14 cellular contexts compared by ENCODE assay signal in genomic region chr14:104700747-104701215, GRCh38. TPM values are rescaled to one million over a fixed set of nuclear protein-coding genes. Genes with fewer than 3 reads are reported as not detected.
DNase-seq lines count a peak whose midpoint lies in the region; ATAC-seq and TF ChIP-seq lines count a peak whose summit lies in the region.
"Had no signal": no experiment of that assay in that cellular context is flagged by ENCODE, and none has a peak within 500 bp of the region (broad histone marks: within the 10 kb centered on the region; RNA-seq: fewer than 3 reads in every experiment).

No MANE protein-coding gene starts in this region.

- TF ChIP-seq POLR2A in heart left ventricle (IDR thresholded peaks at IDR 0.05): no peak

- H3K4me3 ChIP-seq in heart left ventricle (peak overlapping the region in 5 of 12 donors; percentile 16 to 46 (median 42)), right cardiac atrium (ENCODE audit: low read length) (no peak overlapping the region)

- H3K27ac ChIP-seq in heart left ventricle: peak overlapping the region in 10 of 12 donors; percentile 20 to 83 (median 70)
- peak overlapping the region; percentile 12 for H3K27ac ChIP-seq in right cardiac atrium (ENCODE audit: low read length)
- peak overlapping the region; percentile 99 for H3K27ac ChIP-seq in temporal lobe (ENCODE audit: low read depth, low read length)

- intact Hi-C loops in heart left ventricle (cut with DNase I) (no loop called here), Right ventricle myocardium superior (cut with DNase I) (no loop called here), right cardiac atrium (cut with DNase I) (no loop called here)

- no peak for DNase-seq in heart left ventricle
- no peak for DNase-seq in Right ventricle myocardium superior
- peak; percentile 37 for DNase-seq in UCSD-AML1 (lab: John Stamatoyannopoulos, UW; ENCODE audit: unreplicated experiment)
- no peak for DNase-seq in right cardiac atrium
- no peak for DNase-seq in stimulated activated CD4-positive, alpha-beta T cell treated with anti-CD3 and anti-CD28 coated beads, Interleukin-4, amount 100 ng/mL, for 1 hour
- no peak for DNase-seq in NCI-H2171 treated with DMSO at 0.1 percent for 48 hours (lab: John Stamatoyannopoulos, UW)
- DNase-seq in NCI-H526 (lab: John Stamatoyannopoulos, UW): no peak
- DNase-seq: activated CD8-positive, alpha-beta T cell treated with anti-CD3 and anti-CD28 coated beads, Interleukin-2, amount 10 ng/mL, durations not matched to agents 7 days and 5 days; CD4-positive, CD25-positive, alpha-beta regulatory T cell; DMS79 treated with DMSO at 0.1 percent for 48 hours; NCI-H1694; spleen; trophoblast cell had no signal

- no peak for ATAC-seq in heart left ventricle
- ATAC-seq in Right ventricle myocardium superior (ENCODE audit: poor library complexity): no peak
- no peak for ATAC-seq in right cardiac atrium
- ATAC-seq: activated CD8-positive, alpha-beta T cell treated with anti-CD3 and anti-CD28 coated beads, Interleukin-2, amount 10 ng/mL, durations not matched to agents 7 days and 5 days had no signal

- WGBS in heart left ventricle, 4 donors: 73 to 87% (median 74%) methylated on average over 8 to 22 of the region's 22 CpGs
- 66% methylated on average over 22 of the region's 22 CpGs for WGBS in right cardiac atrium

- H3K27me3 ChIP-seq in heart left ventricle (no peaks in the 10 kb centered on the region), right cardiac atrium (ENCODE audit: control insufficient read depth, insufficient read depth) (no peaks in the 10 kb centered on the region)
- H3K27me3 ChIP-seq: spleen had no signal

- H3K9me3 ChIP-seq in heart left ventricle (no peaks in the 10 kb centered on the region), right cardiac atrium (ENCODE audit: control insufficient read depth, low read length) (no peaks in the 10 kb centered on the region)
- H3K9me3 ChIP-seq: spleen had no signal

- H3K36me3 ChIP-seq in heart left ventricle: peaks cover 0 to 57% (median 47%) of the 10 kb centered on the region in 9 donors

- H3K4me1 ChIP-seq in heart left ventricle (peaks cover 16 to 64% (median 50%) of the 10 kb centered on the region in 12 donors), right cardiac atrium (ENCODE audit: control insufficient read depth, insufficient read depth, low read length) (peaks cover 8% of the 10 kb centered on the region)

- no peak for TF ChIP-seq CTCF in heart left ventricle (IDR thresholded peaks at IDR 0.05)

RNA-seq across cellular contexts. Expression of gene INF2, which starts 11.4 kb away (rescaled TPM):
- total RNA-seq in heart left ventricle: 10 to 100 TPM; 26.0 to 58.9 (median 28.8) TPM
- polyA plus RNA-seq in heart left ventricle: 10 to 100 TPM; 27.3 to 32.5 TPM
- 28.3 TPM for total RNA-seq in Right ventricle myocardium superior
- 10 to 100 TPM; 36.2 to 46.4 (median 42.3) TPM for total RNA-seq in right cardiac atrium
- 36.6 TPM for polyA plus RNA-seq in right cardiac atrium
- 15.0 TPM for total RNA-seq in temporal lobe

RNA-seq across cellular contexts. Expression of gene ADSS1, which starts 23.2 kb away (rescaled TPM):
- 100 to 1,000 TPM in 8 of 9 donors, 10 to 100 TPM in 1; 78.9 to 247 (median 160) TPM for total RNA-seq in heart left ventricle
- 100 to 1,000 TPM in 1 of 2 donors, 10 to 100 TPM in 1; 64.7 to 258 TPM for polyA plus RNA-seq in heart left ventricle
- total RNA-seq in Right ventricle myocardium superior: 215 TPM
- total RNA-seq in right cardiac atrium: 100 to 1,000 TPM; 156 to 212 (median 188) TPM
- polyA plus RNA-seq in right cardiac atrium: 217 TPM
- total RNA-seq in temporal lobe: 2.0 TPM

RNA-seq across cellular contexts. Expression of gene SIVA1, which starts 52.2 kb away (rescaled TPM):
- 100 to 1,000 TPM in 2 of 9 donors, 10 to 100 TPM in 7; 41.0 to 203 (median 53.9) TPM for total RNA-seq in heart left ventricle
- polyA plus RNA-seq in heart left ventricle: 100 to 1,000 TPM; 126 to 191 TPM
- 60.7 TPM for total RNA-seq in Right ventricle myocardium superior
- total RNA-seq in right cardiac atrium: 10 to 100 TPM; 74.6 to 88.5 (median 85.1) TPM
- 201 TPM for polyA plus RNA-seq in right cardiac atrium
- total RNA-seq in temporal lobe: 15.0 TPM

Comparison
In these comparisons a context has a peak if more than half of its experiments do, and no peak if none do; other contexts are left out.
1. H3K27ac ChIP-seq: peak in every context shown above with its lines; median percentile 99 in temporal lobe; 70 in heart left ventricle; 12 in right cardiac atrium.
2. RNA of gene ADSS1, which starts 23.2 kb away (total RNA-seq): 215 TPM in Right ventricle myocardium superior (single experiment), 156 to 212 TPM in right cardiac atrium and 78.9 to 247 TPM in heart left ventricle; 2.0 TPM in temporal lobe (single experiment); every median in the first group is over 10 times any median in the second.